10 cellular contexts compared by ENCODE assay signal in the genomic region with DNA sequence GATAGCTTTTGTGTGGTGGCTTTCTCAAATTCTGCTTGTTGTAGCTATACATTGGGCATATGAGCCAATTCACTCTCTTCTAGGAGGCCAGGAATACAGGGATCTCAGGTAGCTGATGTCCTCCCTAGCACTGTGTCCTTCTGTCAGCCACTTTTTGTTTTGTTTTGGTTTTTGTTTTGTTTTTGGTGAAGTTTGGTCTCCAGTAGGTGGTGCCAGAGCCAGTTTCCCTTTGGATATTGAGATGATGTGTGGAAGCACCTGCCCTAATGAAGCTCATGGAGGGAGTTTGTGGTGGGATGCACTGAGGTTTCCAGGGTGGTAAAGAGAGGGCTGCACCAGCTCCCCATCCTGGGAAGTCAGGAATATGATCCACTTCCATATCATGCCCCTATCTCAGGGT.
DNase-seq lines count a peak whose midpoint lies in the region; ATAC-seq and TF ChIP-seq lines count a peak whose summit lies in the region.
"Had no signal": no experiment of that assay in that cellular context is flagged by ENCODE, and none has a peak within 500 bp of the region (broad histone marks: within the 10 kb centered on the region; RNA-seq: fewer than 3 reads in every experiment).

No MANE protein-coding gene starts in this region.

- intact Hi-C loops in MCF 10A (cut with micrococcal nuclease) (loop anchor here (5.0 kb wide), 2 partner anchors 1058 to 1612 kb away; no protein-coding TSS in a partner anchor), breast epithelium (cut with DNase I; ENCODE audit: low total_unique reads) (no loop called here)

- H3K27ac ChIP-seq in breast epithelium, result no peak overlapping the region

- H3K4me1 Mint-ChIP-seq in MCF 10A (ENCODE audit: insufficient read depth, unreplicated experiment), result peaks cover 14% of the 10 kb centered on the region
- H3K4me1 Mint-ChIP-seq in WTC11, result no peaks in the 10 kb centered on the region

- H3K27ac Mint-ChIP-seq in MCF 10A (ENCODE audit: low read depth, unreplicated experiment) (no peak overlapping the region), WTC11 (no peak overlapping the region)
- H3K27ac Mint-ChIP-seq: activated CD8-positive, alpha-beta T cell treated with anti-CD3 and anti-CD28 coated beads, Interleukin-2, amount 10 ng/mL, durations not matched to agents 7 days and 5 days had no signal

- H3K36me3 Mint-ChIP-seq in MCF 10A (ENCODE audit: insufficient read depth, unreplicated experiment) (no peaks in the 10 kb centered on the region), WTC11 (no peaks in the 10 kb centered on the region; the same call in 1 of the 2 replicates)

- peak; percentile 54 for ATAC-seq in HG02943 (IDR thresholded peaks at IDR 0.05; ENCODE audit: low read depth, unreplicated experiment)
- ATAC-seq in WTC11, result peak; percentile 58
- ATAC-seq: activated CD8-positive, alpha-beta T cell treated with anti-CD3 and anti-CD28 coated beads, Interleukin-2, amount 10 ng/mL, durations not matched to agents 7 days and 5 days had no signal

- POLR2A ChIA-PET in MCF 10A (lab: Yijun Ruan, JAX), result interaction anchor here (0.7 to 1.6 kb wide), 2 partner anchors 26 to 868 kb away, joined by 3 read pairs; no protein-coding TSS in a partner anchor
- POLR2A ChIA-PET in WTC11 (lab: Charles Lee), result no interaction called here

- no peaks in the 10 kb centered on the region for H3K27me3 ChIP-seq in breast epithelium

- TF ChIP-seq CTCF in MCF 10A (IDR thresholded peaks at IDR 0.05; ENCODE audit: unreplicated experiment), result peak; percentile 20
- no peak for TF ChIP-seq CTCF in breast epithelium (IDR thresholded peaks at IDR 0.05)
- no peak for TF ChIP-seq CTCF in WTC11 (IDR thresholded peaks at IDR 0.05)

- TF ChIP-seq POLR2A in breast epithelium (IDR thresholded peaks at IDR 0.05), result no peak

- DNase-seq in MCF 10A (ENCODE audit: unreplicated experiment), result peak; percentile 32
- no peak for DNase-seq in breast epithelium (ENCODE audit: low spot score in 2 of 2)
- DNase-seq in WTC11 (ENCODE audit: low spot score), result no peak
- DNase-seq in NCI-H1048 (lab: John Stamatoyannopoulos, UW), result no peak
- no peak for DNase-seq in GDM1 (lab: John Stamatoyannopoulos, UW)
- DNase-seq in SK-N-DZ (ENCODE audit: low spot score), result no peak
- DNase-seq in NCI-H1092 (lab: John Stamatoyannopoulos, UW), result no peak
- DNase-seq: activated CD8-positive, alpha-beta T cell treated with anti-CD3 and anti-CD28 coated beads, Interleukin-2, amount 10 ng/mL, durations not matched to agents 7 days and 5 days; midbrain had no signal

- no peaks in the 10 kb centered on the region for H3K36me3 ChIP-seq in breast epithelium

- H3K4me1 ChIP-seq in breast epithelium, result no peaks in the 10 kb centered on the region

- H3K4me3 Mint-ChIP-seq in MCF 10A (ENCODE audit: unreplicated experiment), result no peak overlapping the region
- no peak overlapping the region for H3K4me3 Mint-ChIP-seq in WTC11
- H3K4me3 Mint-ChIP-seq: activated CD8-positive, alpha-beta T cell treated with anti-CD3 and anti-CD28 coated beads, Interleukin-2, amount 10 ng/mL, durations not matched to agents 7 days and 5 days had no signal

- CTCF ChIA-PET in MCF 10A (lab: Yijun Ruan, JAX) (interaction anchor here (0.5 to 1.8 kb wide), 19 partner anchors 10 to 1012 kb away, joined by 3 to 9 read pairs (median 3); no protein-coding TSS in a partner anchor), WTC11 (lab: Charles Lee) (interaction anchor here (1.2 to 2.6 kb wide), 5 partner anchors 10 to 277 kb away, joined by 4 to 9 read pairs (median 6); no protein-coding TSS in a partner anchor)

- H3K27me3 Mint-ChIP-seq in MCF 10A (ENCODE audit: insufficient read depth, unreplicated experiment) (no peaks in the 10 kb centered on the region), WTC11 (ENCODE audit: low read depth) (no peaks in the 10 kb centered on the region; the same call in 1 of the 2 replicates)

- H3K4me3 ChIP-seq in breast epithelium, result no peak overlapping the region

- H3K9me3 ChIP-seq in breast epithelium, result peaks cover 0 to 12% of the 10 kb centered on the region in 2 donors

- peaks cover 10% of the 10 kb centered on the region for H3K9me3 Mint-ChIP-seq in MCF 10A (ENCODE audit: unreplicated experiment)
- H3K9me3 Mint-ChIP-seq in WTC11, result peaks cover 28% of the 10 kb centered on the region

- BruUV-seq in MCF 10A (replicated peaks; lab: Mats Ljungman, UMichigan), result no TSS peak

TF ChIP-seq in WTC11, 78 proteins besides CTCF, POLR2A, EP300 and RAD21:
- no peak for TF ChIP-seq E2F1 (CRISPR knock-in tag; IDR thresholded peaks at IDR 0.05)
- no peak for TF ChIP-seq PREB (CRISPR knock-in tag; IDR thresholded peaks at IDR 0.05; ENCODE audit: borderline replicate concordance)
- no peak for TF ChIP-seq ZNF232 (CRISPR knock-in tag; IDR thresholded peaks at IDR 0.05)
